16 cellular contexts compared by ENCODE assay signal in genomic region chr17:60371416-60371815, GRCh38. TPM values are rescaled to one million over a fixed set of nuclear protein-coding genes. Genes with fewer than 3 reads are reported as not detected.
A peak's percentile ranks its signal among the peaks of the same experiment; 100 is the strongest.
DNase-seq lines count a peak whose midpoint lies in the region; ATAC-seq, FAIRE-seq and TF ChIP-seq lines count a peak whose summit lies in the region.
"Had no signal": no experiment of that assay in that cellular context is flagged by ENCODE, and none has a peak within 500 bp of the region (broad histone marks: within the 10 kb centered on the region; RNA-seq: fewer than 3 reads in every experiment).

No MANE protein-coding gene starts in this region.

- TF ChIP-seq POLR2A in K562 (conservative IDR thresholded peaks at IDR 0.05) = no peak

- ATAC-seq in CD4-positive, CD25-positive, alpha-beta regulatory T cell (ENCODE audit: low read depth in 2 of 2) = no peak
- ATAC-seq in K562 (peak; percentile 8; the same call in 2 of the 3 replicates), pancreas (peak in 3 of 4 donors; percentile 22 to 31 (median 31)), HG03175 (IDR thresholded peaks at IDR 0.05; ENCODE audit: unreplicated experiment) (no peak)

- H3K4me2 ChIP-seq in K562 (ENCODE audit: insufficient read depth, low read length) = no peak overlapping the region

- no peak overlapping the region for H3K27ac ChIP-seq in CD4-positive, CD25-positive, alpha-beta regulatory T cell (ENCODE audit: insufficient read depth, low read length, poor library complexity, severe bottlenecking)
- H3K27ac ChIP-seq in K562 (ENCODE audit: extremely low read depth, low read depth, low read length) = peak overlapping the region; percentile 6; the same call in 1 of the 3 replicates
- H3K27ac ChIP-seq in pancreas = no peak overlapping the region

- TF ChIP-seq CTCF in K562 (IDR thresholded peaks at IDR 0.05 in 2 of 3, conservative IDR thresholded peaks at IDR 0.05 in 1 of 3; ENCODE audit: insufficient read depth in 2 of 3, low read depth in 1 of 3, low read length in 3 of 3) = no peak
- TF ChIP-seq CTCF in pancreas (IDR thresholded peaks at IDR 0.05) = no peak

- H3K9me3 ChIP-seq in CD4-positive, CD25-positive, alpha-beta regulatory T cell (ENCODE audit: control insufficient read depth in 2 of 2, low read length in 2 of 2) = no peaks in the 10 kb centered on the region
- H3K9me3 ChIP-seq in K562 (replicated peaks; ENCODE audit: control insufficient read depth, insufficient read depth, low read depth, low read length) = no peaks in the 10 kb centered on the region
- H3K9me3 ChIP-seq in pancreas = no peaks in the 10 kb centered on the region

- no peak overlapping the region for H3K4me3 ChIP-seq in CD4-positive, CD25-positive, alpha-beta regulatory T cell (ENCODE audit: low read depth, low read length)
- peak overlapping the region; percentile 15; the same call in 1 of the 2 replicates for H3K4me3 ChIP-seq in Jurkat, Clone E6-1 (ENCODE audit: low read length)
- H3K4me3 ChIP-seq in K562 = no peak overlapping the region
- no peak overlapping the region for H3K4me3 ChIP-seq in pancreas

- TF ChIP-seq RAD21 in K562 (CRISPR knock-in tag; conservative IDR thresholded peaks at IDR 0.05 in 1 of 2, IDR thresholded peaks at IDR 0.05 in 1 of 2) = no peak

- H3K27me3 ChIP-seq in CD4-positive, CD25-positive, alpha-beta regulatory T cell (ENCODE audit: control insufficient read depth, insufficient read depth, low read length) = no peaks in the 10 kb centered on the region
- H3K27me3 ChIP-seq in K562 (ENCODE audit: control insufficient read depth in 2 of 2, insufficient read depth in 2 of 2, low read length in 2 of 2) (no peaks in the 10 kb centered on the region; a peak in 1 of 5 replicates), pancreas (no peaks in the 10 kb centered on the region)

- peaks cover 0 to 19% (median 12%) of the 10 kb centered on the region in 4 donors for H3K4me1 Mint-ChIP-seq in CD4-positive, CD25-positive, alpha-beta regulatory T cell

- peak overlapping the region in 2 of 3 donors; percentile 2 to 33 for H3K27ac Mint-ChIP-seq in CD4-positive, CD25-positive, alpha-beta regulatory T cell

- peak overlapping the region in 1 of 2 experiments; percentile 2; a peak in 1 of 4 replicates for H3K9ac ChIP-seq in K562 (ENCODE audit: insufficient read depth in 1 of 2, low read depth in 2 of 2, low read length in 2 of 2)

- no peaks in the 10 kb centered on the region for H3K27me3 Mint-ChIP-seq in CD4-positive, CD25-positive, alpha-beta regulatory T cell
- H3K27me3 Mint-ChIP-seq: CD8-positive, alpha-beta memory T cell; IgD-negative memory B cell had no signal

- DNase-seq in CD4-positive, CD25-positive, alpha-beta regulatory T cell = no peak
- DNase-seq in Jurkat, Clone E6-1 (ENCODE audit: low read depth, low spot score) = no peak
- no peak for DNase-seq in K562 (ENCODE audit: extremely low read depth in 1 of 4, low spot score in 3 of 4)
- DNase-seq in pancreas = no peak
- no peak for DNase-seq in NCI-H1092 (lab: John Stamatoyannopoulos, UW)
- no peak for DNase-seq in NCI-H1436 (lab: John Stamatoyannopoulos, UW)
- DNase-seq: ACHN; CD8-positive, alpha-beta memory T cell; NCI-H1048; NCI-H1694; NCI-H2107; NCI-H226; NCI-H526 treated with DMSO at 0.1 percent for 48 hours had no signal

- peaks cover 5% of the 10 kb centered on the region for H3K36me3 Mint-ChIP-seq in CD4-positive, CD25-positive, alpha-beta regulatory T cell
- H3K36me3 Mint-ChIP-seq: CD8-positive, alpha-beta memory T cell had no signal

- peaks cover 82% of the 10 kb centered on the region for H3K79me2 ChIP-seq in K562 (ENCODE audit: control insufficient read depth, insufficient read depth, low read length)

- no peak overlapping the region for H3K4me3 Mint-ChIP-seq in CD4-positive, CD25-positive, alpha-beta regulatory T cell
- H3K4me3 Mint-ChIP-seq: CD8-positive, alpha-beta memory T cell had no signal

- BruUV-seq in K562 (replicated peaks; lab: Mats Ljungman, UMichigan) = no TSS peak

- 93% methylated on average over 3 of the region's 3 CpGs for WGBS in K562 (ENCODE audit: insufficient coverage, low coverage, missing lambda C conversion rate)
- 96 to 98% methylated on average over 3 of the region's 3 CpGs for WGBS in pancreas, 2 donors

- in situ Hi-C loops in K562 (cut with MboI) = no loop called here

- H3K9me1 ChIP-seq in K562 (ENCODE audit: control insufficient read depth, insufficient read depth, low read length) = no peaks in the 10 kb centered on the region

- intact Hi-C loops in K562 (cut with micrococcal nuclease) = no loop called here
- intact Hi-C loops in pancreas (cut with DNase I) = no loop called here

- no peaks in the 10 kb centered on the region for H4K20me1 ChIP-seq in K562 (replicated peaks; ENCODE audit: control insufficient read depth, insufficient read depth, low read length)

- CTCF ChIA-PET in K562 (lab: Yijun Ruan, JAX; ENCODE audit: low intra/inter-chr PET ratio) = no interaction called here

- FAIRE-seq in K562 (lab: Jason Lieb, UNC) (peak; percentile 32), pancreas (lab: Jason Lieb, UNC) (no peak)
- FAIRE-seq: H54 had no signal

- H2AFZ ChIP-seq in K562 (ENCODE audit: low read depth, low read length) = no peak overlapping the region

- H3K4me1 ChIP-seq in CD4-positive, CD25-positive, alpha-beta regulatory T cell (ENCODE audit: control insufficient read depth, insufficient read depth, low read length, poor library complexity, severe bottlenecking) = no peaks in the 10 kb centered on the region
- H3K4me1 ChIP-seq in K562 (replicated peaks in 1 of 2; ENCODE audit: control insufficient read depth in 2 of 2, insufficient read depth in 2 of 2, low read length in 2 of 2) = peaks cover 15 to 17% of the 10 kb centered on the region in 2 experiments
- H3K4me1 ChIP-seq in pancreas = peaks cover 3 to 9% (median 8%) of the 10 kb centered on the region in 3 donors

- no peak for TF ChIP-seq EP300 in K562 (IDR thresholded peaks at IDR 0.05; ENCODE audit: low read length)

- POLR2A ChIA-PET in K562 (lab: Yijun Ruan, JAX) = interaction anchor here (0.6 to 1.7 kb wide), 2 partner anchors 11 to 17 kb away, joined by 3 to 7 read pairs; no protein-coding TSS in a partner anchor

- H3K9me3 Mint-ChIP-seq in CD4-positive, CD25-positive, alpha-beta regulatory T cell = no peaks in the 10 kb centered on the region
- H3K9me3 Mint-ChIP-seq: CD8-positive, alpha-beta memory T cell; IgD-negative memory B cell had no signal

- no peaks in the 10 kb centered on the region for H3K36me3 ChIP-seq in CD4-positive, CD25-positive, alpha-beta regulatory T cell (ENCODE audit: control insufficient read depth, insufficient read depth, low read length)
- H3K36me3 ChIP-seq in K562 (ENCODE audit: control insufficient read depth, insufficient read depth, low read length) = peaks cover 24% of the 10 kb centered on the region; the same call in 2 of the 3 replicates
- H3K36me3 ChIP-seq in pancreas = no peaks in the 10 kb centered on the region

RNA-seq across cellular contexts. Expression of gene USP32, which starts 20.5 kb away (rescaled TPM):
- 47.0 TPM for total RNA-seq in CD4-positive, CD25-positive, alpha-beta regulatory T cell
- 1 to 10 TPM; 6.1 to 9.2 (median 7.1) TPM for polyA plus RNA-seq in CD4-positive, CD25-positive, alpha-beta regulatory T cell
- 35.0 TPM for polyA plus RNA-seq in Jurkat, Clone E6-1 (2012; ENCODE audit: insufficient read depth, insufficient read length)
- 97.3 and 280 TPM in 2 replicates for total RNA-seq in K562 (2011; cell fraction: chromatin; rRNA removed; ENCODE audit: low replicate concordance)
- 42.9 and 54.7 TPM in 2 replicates for total RNA-seq in K562 (2011; cell fraction: nucleolus; rRNA removed)
- 86.6 and 92.1 TPM in 2 replicates for total RNA-seq in K562 (2011; cell fraction: nucleoplasm; rRNA removed)
- total RNA-seq in K562 (2014; rRNA removed) (33.6 and 36.0 TPM in 2 replicates), K562 (2014; rRNA removed; fragmentation: Illumina TruSeq; extraction: Trizol) (52.3 and 58.6 TPM in 2 replicates), K562 (2015; rRNA removed; fragmentation: Illumina TruSeq; extraction: Trizol) (56.3 and 60.6 TPM in 2 replicates), K562 (2021) (52.4 and 57.1 TPM in 2 replicates), pancreas (10 to 100 TPM; 14.1 to 25.5 (median 16.2) TPM)
- polyA plus RNA-seq in K562 (2011; rRNA removed) (48.8 and 69.3 TPM in 2 replicates), K562 (2014; fragmentation: Illumina TruSeq; extraction: Trizol) (41.1 and 47.1 TPM in 2 replicates), K562 (2014; fragmentation: Nextera tagmentation; extraction: Ambion mirVana) (10 to 100 TPM; 18.0 to 19.7 TPM), K562 (2014; rRNA removed) (31.6 and 35.6 TPM in 2 replicates), pancreas (1 to 10 TPM; 7.7 to 9.5 TPM)
- 20.4 and 25.9 TPM in 2 replicates for polyA plus RNA-seq in K562 (2011; cell fraction: cytosol; rRNA removed)
- polyA plus RNA-seq in K562 (2011; cell fraction: nucleus; rRNA removed) = 43.0 and 49.3 TPM in 2 replicates
- polyA plus RNA-seq in K562 (2012) = 32.0 and 43.0 TPM in 2 replicates
- polyA minus RNA-seq in K562 (2011; rRNA and poly(A)+ RNA removed) = 98.5 and 105 TPM in 2 replicates
- 41.5 and 42.5 TPM in 2 replicates for polyA minus RNA-seq in K562 (2011; cell fraction: cytosol; rRNA and poly(A)+ RNA removed)
- polyA minus RNA-seq in K562 (2011; cell fraction: nucleus; rRNA and poly(A)+ RNA removed) = 26.4 and 48.5 TPM in 2 replicates

RNA-seq across cellular contexts. Expression of gene CHCT1, which starts 50.9 kb away (rescaled TPM):
- total RNA-seq in CD4-positive, CD25-positive, alpha-beta regulatory T cell = not detected
- not detected for polyA plus RNA-seq in CD4-positive, CD25-positive, alpha-beta regulatory T cell
- not detected for polyA plus RNA-seq in Jurkat, Clone E6-1 (2012; ENCODE audit: insufficient read depth, insufficient read length)
- total RNA-seq in K562 (2011; cell fraction: chromatin; rRNA removed; ENCODE audit: low replicate concordance) = not detected in 2 replicates
- total RNA-seq in K562 (2011; cell fraction: nucleolus; rRNA removed) = not detected in 2 replicates
- total RNA-seq in K562 (2011; cell fraction: nucleoplasm; rRNA removed) = not detected in 2 replicates
- total RNA-seq in K562 (2014; rRNA removed) (not detected in 2 replicates), K562 (2014; rRNA removed; fragmentation: Illumina TruSeq; extraction: Trizol) (not detected in 2 replicates), K562 (2015; rRNA removed; fragmentation: Illumina TruSeq; extraction: Trizol) (not detected in 2 replicates), K562 (2021) (not detected in 2 replicates), pancreas (not detected)
- polyA plus RNA-seq in K562 (2011; rRNA removed) (not detected in 2 replicates), K562 (2014; fragmentation: Illumina TruSeq; extraction: Trizol) (not detected in 2 replicates), K562 (2014; fragmentation: Nextera tagmentation; extraction: Ambion mirVana) (not detected), K562 (2014; rRNA removed) (not detected in 2 replicates), pancreas (under 1 TPM in 1 of 2 donors, not detected in 1; 0.14 TPM)
- 0.07 TPM in 1 of 2 replicates, not detected in the other for polyA plus RNA-seq in K562 (2011; cell fraction: cytosol; rRNA removed)
- not detected in 2 replicates for polyA plus RNA-seq in K562 (2011; cell fraction: nucleus; rRNA removed)
- not detected in 2 replicates for polyA plus RNA-seq in K562 (2012)
- polyA minus RNA-seq in K562 (2011; rRNA and poly(A)+ RNA removed) = not detected in 2 replicates
- not detected in 2 replicates for polyA minus RNA-seq in K562 (2011; cell fraction: cytosol; rRNA and poly(A)+ RNA removed)
- not detected in 2 replicates for polyA minus RNA-seq in K562 (2011; cell fraction: nucleus; rRNA and poly(A)+ RNA removed)
- polyA plus RNA-seq: CD8-positive, alpha-beta memory T cell; IgD-negative memory B cell had no signal

Comparison
In these comparisons a context has a peak if more than half of its experiments do, and no peak if none do; other contexts are left out.
1. ATAC-seq: peak in K562 (single experiment) and pancreas (3 of 4); none in CD4-positive, CD25-positive, alpha-beta regulatory T cell (0 of 2) and HG03175 (single experiment).